ENCODE assay signal across 9 cellular contexts in genomic region chr10:128062331-128062730, GRCh38.
DNase-seq lines count a peak whose midpoint lies in the region; ATAC-seq and TF ChIP-seq lines count a peak whose summit lies in the region.
"Had no signal": no experiment of that assay in that cellular context is flagged by ENCODE, and none has a peak within 500 bp of the region (broad histone marks: within the 10 kb centered on the region; RNA-seq: fewer than 3 reads in every experiment).

No MANE protein-coding gene starts in this region.

- H2AFZ ChIP-seq in DND-41 (ENCODE audit: low read depth, low read length) = no peak overlapping the region

- H4K20me1 ChIP-seq in DND-41 (ENCODE audit: insufficient read depth, low read length) = peaks cover 5% of the 10 kb centered on the region; the same call in 1 of the 2 replicates

- DNase-seq in DND-41 = peak; percentile 40
- DNase-seq in mesenteric fat pad (ENCODE audit: low spot score) = peak; percentile 74
- DNase-seq in GOT3 (lab: John Stamatoyannopoulos, UW) = no peak
- DNase-seq in activated gamma-delta T cell treated with Interleukin-2 at 50 U/mL for 16 hours = no peak
- no peak for DNase-seq in kidney tubule cell (ENCODE audit: low spot score)

- H3K4me3 Mint-ChIP-seq in activated naive CD8-positive, alpha-beta T cell = peak overlapping the region; percentile 86

- no peak overlapping the region for H3K4me3 ChIP-seq in DND-41 (ENCODE audit: low read depth in 1 of 2, low read length in 2 of 2)

- H3K36me3 ChIP-seq in DND-41 (ENCODE audit: insufficient read depth, low read length) = peaks cover 51% of the 10 kb centered on the region

- no peaks in the 10 kb centered on the region for H3K79me2 ChIP-seq in DND-41 (ENCODE audit: insufficient read depth, low read length)

- H3K4me1 ChIP-seq in DND-41 (ENCODE audit: insufficient read depth, low read length) = peaks cover 44% of the 10 kb centered on the region

- 0 out of 2 replicates have a peak overlapping the region, but pooled peaks have one; percentile 61 for H3K4me2 ChIP-seq in DND-41 (ENCODE audit: insufficient read depth, low read length)
- H3K4me2 ChIP-seq: KMS-11 had no signal

- no peaks in the 10 kb centered on the region for H3K27me3 ChIP-seq in DND-41 (ENCODE audit: insufficient read depth, low read length, poor library complexity)

- H3K4me1 Mint-ChIP-seq in activated naive CD8-positive, alpha-beta T cell (ENCODE audit: low read depth) = peaks cover 90% of the 10 kb centered on the region

- peak overlapping the region; percentile 93 for H3K27ac Mint-ChIP-seq in activated naive CD8-positive, alpha-beta T cell

- no peak overlapping the region for H3K9ac ChIP-seq in DND-41 (ENCODE audit: low read depth, low read length)
- H3K9ac ChIP-seq: KMS-11 had no signal

- peak overlapping the region; percentile 86 for H3K27ac ChIP-seq in DND-41 (ENCODE audit: low read length)
- H3K27ac ChIP-seq: KMS-11 had no signal

- peaks cover 37% of the 10 kb centered on the region for H3K36me3 Mint-ChIP-seq in activated naive CD8-positive, alpha-beta T cell

- no peaks in the 10 kb centered on the region for H3K9me3 ChIP-seq in DND-41 (ENCODE audit: insufficient read depth, low read length, severe bottlenecking)

- ATAC-seq in DND-41 (ENCODE audit: insufficient read depth, low read depth) (no peak), HG03196 (IDR thresholded peaks at IDR 0.05; ENCODE audit: unreplicated experiment) (peak; percentile 9), HG03280 (IDR thresholded peaks at IDR 0.05; ENCODE audit: unreplicated experiment) (no peak)

- no peaks in the 10 kb centered on the region for H3K27me3 Mint-ChIP-seq in activated naive CD8-positive, alpha-beta T cell

- H3K9me3 Mint-ChIP-seq in activated naive CD8-positive, alpha-beta T cell (ENCODE audit: low read depth) = no peaks in the 10 kb centered on the region

- TF ChIP-seq CTCF in DND-41 (IDR thresholded peaks at IDR 0.05; ENCODE audit: borderline replicate concordance, extremely low read depth, low read length, poor library complexity, severe bottlenecking) = no peak

Comparison
In these comparisons a context has a peak if more than half of its experiments do, and no peak if none do; other contexts are left out.
1. DNase-seq: peak in DND-41 (single experiment) and mesenteric fat pad (single experiment); none in GOT3 (single experiment), activated gamma-delta T cell treated with Interleukin-2 at 50 U/mL for 16 hours (single experiment) and kidney tubule cell (single experiment).